ENCODE assay signal across 14 cellular contexts in the genomic region with DNA sequence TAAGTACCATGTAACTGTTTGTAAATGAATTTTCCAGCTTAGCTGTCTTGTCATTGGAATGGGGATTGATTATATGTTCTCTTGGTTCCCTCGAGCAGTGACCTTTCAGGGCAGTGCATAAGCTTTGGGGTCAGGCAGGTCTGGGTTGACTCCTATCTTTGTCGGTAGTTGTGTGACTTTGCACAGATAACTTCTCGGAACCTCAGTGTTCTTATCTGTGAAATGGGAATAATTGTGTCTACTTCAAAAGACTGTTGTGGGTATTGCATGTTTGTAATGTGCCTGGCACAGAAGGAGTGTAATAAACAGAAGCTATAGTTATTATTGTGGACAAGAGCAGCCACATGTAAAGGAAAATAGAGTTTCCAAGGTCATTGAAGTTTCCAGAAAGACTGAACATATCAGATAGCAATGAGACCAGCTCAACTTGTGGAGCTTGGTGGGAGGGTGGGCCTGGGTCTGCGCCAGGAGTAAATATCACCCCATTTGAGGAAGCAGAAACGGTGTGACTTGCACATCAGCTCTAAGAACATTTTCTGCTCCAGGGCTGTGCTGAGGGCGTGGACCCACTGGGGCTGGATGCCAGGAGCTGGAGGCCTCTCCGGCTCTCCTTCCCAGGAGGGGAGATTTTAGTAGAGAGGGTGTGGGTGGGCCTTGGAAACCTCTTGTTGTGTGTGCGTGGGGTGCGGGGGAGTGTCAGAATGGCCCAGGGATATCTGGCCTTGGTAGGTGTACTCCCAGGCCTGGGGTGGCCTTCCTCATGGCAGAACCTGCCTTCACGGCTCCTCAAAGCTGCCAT. TPM values are rescaled to one million over a fixed set of nuclear protein-coding genes. Genes with fewer than 3 reads are reported as not detected.
DNase-seq lines count a peak whose midpoint lies in the region; ATAC-seq and TF ChIP-seq lines count a peak whose summit lies in the region.
"Had no signal": no experiment of that assay in that cellular context is flagged by ENCODE, and none has a peak within 500 bp of the region (broad histone marks: within the 10 kb centered on the region; RNA-seq: fewer than 3 reads in every experiment).

No MANE protein-coding gene starts in this region.

- H3K56ac ChIP-seq in IMR-90 (ENCODE audit: extremely low read depth, insufficient read depth, low read length): no peak overlapping the region

- H3K27ac ChIP-seq in IMR-90 (ENCODE audit: insufficient read depth, low read length) (no peak overlapping the region), breast epithelium (peak overlapping the region; percentile 75 to 82), layer of hippocampus (ENCODE audit: low read depth, low read length) (peak overlapping the region; percentile 80), spleen (peak overlapping the region; percentile 42 to 97 (median 90))

- H2AK9ac ChIP-seq in IMR-90 (replicated peaks; ENCODE audit: low read depth, low read length, poor library complexity): peak overlapping the region; percentile 56

- 0 out of 2 replicates have a peak, but pooled peaks cover 6% of the 10 kb centered on the region for H4K20me1 ChIP-seq in IMR-90 (ENCODE audit: insufficient read depth, low read length)

- CTCF ChIA-PET in IMR-90 (lab: Yijun Ruan, JAX): interaction anchor here (0.6 to 1.4 kb wide), 2 partner anchors 190 to 203 kb away, joined by 3 to 5 read pairs; no protein-coding TSS in a partner anchor

- TF ChIP-seq CTCF in IMR-90 (conservative IDR thresholded peaks at IDR 0.05; ENCODE audit: low read depth, low read length) (no peak), breast epithelium (IDR thresholded peaks at IDR 0.05) (peak in 1 of 3 donors; percentile 7), spleen (IDR thresholded peaks at IDR 0.05 in 8 of 11, conservative IDR thresholded peaks at IDR 0.05 in 3 of 11) (no peak)

- peaks cover 4% of the 10 kb centered on the region; the same call in 1 of the 2 replicates for H3K4me1 ChIP-seq in IMR-90 (ENCODE audit: control insufficient read depth, insufficient read depth, low read length)
- peaks cover 7 to 20% of the 10 kb centered on the region in 2 donors for H3K4me1 ChIP-seq in breast epithelium
- H3K4me1 ChIP-seq in spleen: peaks cover 16 to 97% (median 57%) of the 10 kb centered on the region in 6 donors

- dilution Hi-C loops in IMR-90 (cut with HindIII; ENCODE audit: low sequenced_read_pairs, unreplicated experiment): no loop called here

- H3K4me2 ChIP-seq in IMR-90 (ENCODE audit: low read depth, low read length): no peak overlapping the region

- no peak overlapping the region for H4K91ac ChIP-seq in IMR-90 (ENCODE audit: insufficient read depth, low read depth, low read length)

- WGBS in IMR-90 (ENCODE audit: extremely low coverage in 2 of 2, insufficient read length in 1 of 2), 2 experiments: 87% methylated on average over 3 of the region's 10 CpGs; no CpG with 5 or more reads in 1 of the 2 experiments
- WGBS in spleen, 5 donors: 55 to 70% (median 65%) methylated on average over 8 to 10 of the region's 10 CpGs

- H3K79me1 ChIP-seq in IMR-90 (ENCODE audit: low read depth in 1 of 2, low read length in 2 of 2): peaks cover 0 to 4% of the 10 kb centered on the region in 2 experiments; a peak in 1 of 4 replicates

- in situ Hi-C loops in IMR-90 (cut with MboI; ENCODE audit: low sequenced_read_pairs): loop anchor here (25.0 kb wide), 1 partner anchor 1739 kb away; the partner anchor contains the start of gene IRF2BPL

- peak overlapping the region; percentile 57 for H2AFZ ChIP-seq in IMR-90 (replicated peaks; ENCODE audit: low read length, poor library complexity)

- H2AK5ac ChIP-seq in IMR-90 (ENCODE audit: low read depth, low read length): no peak overlapping the region; the same call in 1 of the 2 replicates

- H2BK15ac ChIP-seq in IMR-90 (ENCODE audit: low read depth, low read length): no peak overlapping the region

- H3K4me3 ChIP-seq in IMR-90 (ENCODE audit: insufficient read depth, low read depth, low read length): no peak overlapping the region
- H3K4me3 ChIP-seq in breast epithelium: peak overlapping the region in 1 of 3 donors; percentile 8
- peak overlapping the region in 1 of 8 donors; percentile 83 for H3K4me3 ChIP-seq in spleen

- H3K9me3 ChIP-seq in IMR-90 (ENCODE audit: control insufficient read depth, insufficient read depth, low read length) (no peaks in the 10 kb centered on the region), breast epithelium (no peaks in the 10 kb centered on the region), spleen (no peaks in the 10 kb centered on the region)

- H2BK120ac ChIP-seq in IMR-90 (ENCODE audit: low read depth, low read length): no peak overlapping the region

- POLR2A ChIA-PET in IMR-90 (lab: Charles Lee; ENCODE audit: unreplicated experiment): no interaction called here

- no peak overlapping the region for H4K5ac ChIP-seq in IMR-90 (ENCODE audit: low read depth, low read length)

- no peak overlapping the region for H3K18ac ChIP-seq in IMR-90 (ENCODE audit: low read depth, low read length)

- intact Hi-C loops in IMR-90 (cut with micrococcal nuclease): loop anchor here (10.0 kb wide), 1 partner anchor 354 kb away; no protein-coding TSS in a partner anchor
- intact Hi-C loops in breast epithelium (cut with DNase I; ENCODE audit: low total_unique reads): no loop called here
- intact Hi-C loops in spleen (cut with DNase I; ENCODE audit: low total_unique reads): loop anchor here (10.0 kb wide), 1 partner anchor 64 kb away; no protein-coding TSS in a partner anchor

- DNase-seq in IMR-90: no peak
- peak in 1 of 2 donors; percentile 48 for DNase-seq in breast epithelium (ENCODE audit: low spot score in 2 of 2)
- peak; percentile 85 for DNase-seq in spleen
- DNase-seq in NCI-H146 (lab: John Stamatoyannopoulos, UW): no peak
- DNase-seq in central memory CD4-positive, alpha-beta T cell: no peak
- DNase-seq: activated gamma-delta T cell treated with Interleukin-2 at 50 U/mL for 16 hours; CD4-positive, alpha-beta T cell; dermis blood vessel endothelial cell; NCI-H1694; occipital lobe had no signal

- H3K9me1 ChIP-seq in IMR-90 (ENCODE audit: insufficient read depth, low read length): 0 out of 2 replicates have a peak, but pooled peaks cover 8% of the 10 kb centered on the region

- no peak overlapping the region for H3K14ac ChIP-seq in IMR-90 (replicated peaks; ENCODE audit: low read depth, low read length)

- no TSS peak for BruUV-seq in IMR-90 (replicated peaks; lab: Mats Ljungman, UMichigan)

- TF ChIP-seq POLR2A in IMR-90 (IDR thresholded peaks at IDR 0.05; ENCODE audit: low read depth, low read length) (no peak), breast epithelium (IDR thresholded peaks at IDR 0.05) (no peak), spleen (IDR thresholded peaks at IDR 0.05) (no peak)

- H2BK5ac ChIP-seq in IMR-90 (ENCODE audit: low read depth, low read length, poor library complexity, severe bottlenecking): no peak overlapping the region

- H3K9ac ChIP-seq in IMR-90 (ENCODE audit: low read depth, low read length): no peak overlapping the region

- no peak overlapping the region for H2BK20ac ChIP-seq in IMR-90 (ENCODE audit: low read depth, low read length)

- H3K36me3 ChIP-seq in IMR-90 (ENCODE audit: control insufficient read depth, insufficient read depth, low read length) (no peaks in the 10 kb centered on the region), breast epithelium (no peaks in the 10 kb centered on the region), spleen (no peaks in the 10 kb centered on the region)

- H3K27me3 ChIP-seq in IMR-90 (ENCODE audit: control insufficient read depth, insufficient read depth, low read length): no peaks in the 10 kb centered on the region
- no peaks in the 10 kb centered on the region for H3K27me3 ChIP-seq in breast epithelium
- H3K27me3 ChIP-seq in layer of hippocampus (ENCODE audit: control insufficient read depth, insufficient read depth, low read length): no peaks in the 10 kb centered on the region
- H3K27me3 ChIP-seq in spleen (replicated peaks in 1 of 7): no peaks in the 10 kb centered on the region

- H3K23ac ChIP-seq in IMR-90 (ENCODE audit: low read depth, low read length): no peak overlapping the region

- TF ChIP-seq RAD21 in IMR-90 (IDR thresholded peaks at IDR 0.05; ENCODE audit: low read length): no peak

- H3K4ac ChIP-seq in IMR-90 (ENCODE audit: low read depth, low read length): no peak overlapping the region

- no peak overlapping the region for H4K8ac ChIP-seq in IMR-90 (ENCODE audit: low read depth in 2 of 2, low read length in 2 of 2)

- no peak for ATAC-seq in IMR-90 (ENCODE audit: low read depth)
- ATAC-seq in GM21367 (IDR thresholded peaks at IDR 0.05; ENCODE audit: unreplicated experiment): no peak
- no peak for ATAC-seq in HG03565 (IDR thresholded peaks at IDR 0.05; ENCODE audit: unreplicated experiment)
- ATAC-seq: activated CD4-positive, CD25-positive, alpha-beta regulatory T cell treated with anti-CD3 and anti-CD28 coated beads, Interleukin-2, amount 50 U/mL, for 24 hours had no signal

TF ChIP-seq in IMR-90, 13 proteins besides CTCF, POLR2A, EP300 and RAD21 (continues in another document):
- TF ChIP-seq USF2 (IDR thresholded peaks at IDR 0.05; ENCODE audit: low read depth, low read length): no peak
- TF ChIP-seq BHLHE40 (IDR thresholded peaks at IDR 0.05; ENCODE audit: low read depth, low read length): no peak
- TF ChIP-seq CEBPB (IDR thresholded peaks at IDR 0.05; ENCODE audit: low read depth, low read length): no peak
- no peak for TF ChIP-seq FOS (IDR thresholded peaks at IDR 0.05; ENCODE audit: low read depth, low read length)
- no peak for TF ChIP-seq MXI1 (IDR thresholded peaks at IDR 0.05; ENCODE audit: borderline replicate concordance, low read depth, low read length)

RNA-seq across cellular contexts. Expression of gene FOS, which starts 19.8 kb away (rescaled TPM):
- total RNA-seq in IMR-90 (2012; rRNA removed) (53.6 and 86.7 TPM in 2 replicates), breast epithelium (100 to 1,000 TPM; 398 to 629 (median 549) TPM), spleen (100 to 1,000 TPM in 5 of 7 donors, 10 to 100 TPM in 2; 46.0 to 414 (median 192) TPM)
- polyA plus RNA-seq in IMR-90 (2012; rRNA removed) (171 and 406 TPM in 2 replicates), spleen (10 to 100 TPM; 18.8 to 32.9 (median 20.2) TPM)
- polyA plus RNA-seq in IMR-90 (2012; cell fraction: cytosol; rRNA removed): 405 and 665 TPM in 2 replicates
- 1,840 and 2,271 TPM in 2 replicates for polyA plus RNA-seq in IMR-90 (2012; cell fraction: nucleus; rRNA removed; ENCODE audit: low replicate concordance)
